21 cellular contexts compared by ENCODE assay signal in genomic region chr16:86895609-86896008, GRCh38.
"Had no signal": no experiment of that assay in that cellular context is flagged by ENCODE, and none has a peak within 500 bp of the region (broad histone marks: within the 10 kb centered on the region; RNA-seq: fewer than 3 reads in every experiment).

No MANE protein-coding gene starts in this region.

- H3K4me1 ChIP-seq: esophagus muscularis mucosa, sigmoid colon, stomach, transverse colon had no signal

- H3K4me3 Mint-ChIP-seq: natural killer cell treated with Interleukin-12 subunit alpha and Interleukin-12 subunit beta and Interleukin-15 and Interleukin-18, amount 100 ng/mL, for 72 hours had no signal

- H3K36me3 ChIP-seq: esophagus muscularis mucosa, gastrocnemius medialis, sigmoid colon, stomach, thoracic aorta, transverse colon had no signal

- H3K27ac ChIP-seq: epithelial cell of prostate, esophagus muscularis mucosa, gastrocnemius medialis, sigmoid colon, skin epidermis, stomach, thoracic aorta, transverse colon had no signal

- DNase-seq: effector memory CD4-positive, alpha-beta T cell; gastrocnemius medialis; kidney; left cardiac atrium; left ventricle myocardium superior; mesenchymal stem cell; midbrain; posterior cingulate gyrus; sigmoid colon; stimulated activated CD4-positive, alpha-beta T cell treated with anti-CD3 and anti-CD28 coated beads, Interleukin-12 subunit alpha, Interleukin-12 subunit beta, amount 100 ng/mL, for 4 hours; stimulated activated naive CD4-positive, alpha-beta T cell; stomach; substantia nigra; transverse colon had no signal

- FAIRE-seq: endometrium, kidney had no signal

- ATAC-seq: gastrocnemius medialis; left cardiac atrium; left ventricle myocardium superior; natural killer cell treated with Interleukin-12 subunit alpha and Interleukin-12 subunit beta and Interleukin-15 and Interleukin-18, amount 100 ng/mL, for 72 hours had no signal

- H3K9me3 Mint-ChIP-seq: natural killer cell treated with Interleukin-12 subunit alpha and Interleukin-12 subunit beta and Interleukin-15 and Interleukin-18, amount 100 ng/mL, for 72 hours had no signal

- H3K9me3 ChIP-seq: esophagus muscularis mucosa, gastrocnemius medialis, sigmoid colon, stomach, thoracic aorta, transverse colon had no signal

- H3K36me3 Mint-ChIP-seq: natural killer cell treated with Interleukin-12 subunit alpha and Interleukin-12 subunit beta and Interleukin-15 and Interleukin-18, amount 100 ng/mL, for 72 hours had no signal

- H3K4me3 ChIP-seq: esophagus muscularis mucosa, gastrocnemius medialis, lung, sigmoid colon, skin epidermis, stomach, thoracic aorta, transverse colon had no signal

- H3K27ac Mint-ChIP-seq: natural killer cell treated with Interleukin-12 subunit alpha and Interleukin-12 subunit beta and Interleukin-15 and Interleukin-18, amount 100 ng/mL, for 72 hours had no signal
